25 cellular contexts compared by ENCODE assay signal in the genomic region with DNA sequence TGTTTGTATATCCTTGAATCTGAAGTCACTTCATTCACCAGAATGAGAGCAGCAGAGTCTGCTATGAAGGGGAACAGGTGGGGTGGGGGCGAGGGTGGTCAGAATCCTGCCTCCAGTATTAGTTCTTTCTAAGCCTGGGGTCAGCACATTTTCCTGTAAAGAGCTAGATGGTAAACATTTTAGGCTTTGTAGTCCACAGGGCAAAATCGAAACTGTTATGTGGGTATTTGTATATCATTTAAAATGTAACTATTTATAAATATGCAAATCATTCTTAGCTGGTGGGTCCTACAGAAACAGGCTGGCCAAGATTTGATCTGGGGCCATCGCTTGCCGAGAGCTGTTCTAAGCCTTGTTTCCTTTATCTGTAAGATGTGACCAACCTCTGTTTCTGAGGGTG.
"Had no signal": no experiment of that assay in that cellular context is flagged by ENCODE, and none has a peak within 500 bp of the region (broad histone marks: within the 10 kb centered on the region; RNA-seq: fewer than 3 reads in every experiment).

No MANE protein-coding gene starts in this region.

- H3K4me3 ChIP-seq: left lung, lower lobe of right lung, pancreas, prostate gland, sigmoid colon, spleen, suprapubic skin, thoracic aorta, tibial artery, uterus had no signal

- ATAC-seq: left colon; left lung; lower lobe of right lung; naive thymus-derived CD8-positive, alpha-beta T cell; pancreas; right cardiac atrium; stimulated activated effector memory CD8-positive, alpha-beta T cell treated with anti-CD3 and anti-CD28 coated beads, Interleukin-12 subunit alpha, Interleukin-12 subunit beta, amount 100 ng/mL, for 72 hours had no signal

- DNase-seq: hypothalamus; immature natural killer cell; kidney; left colon; left lung; lower lobe of right lung; mammary epithelial cell; mesenchymal stem cell; nucleus accumbens; pancreas; retina; right cardiac atrium; sigmoid colon; small intestine; spleen; stimulated activated CD4-positive, alpha-beta T cell treated with anti-CD3 and anti-CD28 coated beads, Interleukin-4, amount 100 ng/mL, for 24 hours; stimulated activated naive CD4-positive, alpha-beta T cell; tibial artery; trophoblast cell; uterus had no signal
